ENCODE assay signal across 2 cellular contexts in the genomic region with DNA sequence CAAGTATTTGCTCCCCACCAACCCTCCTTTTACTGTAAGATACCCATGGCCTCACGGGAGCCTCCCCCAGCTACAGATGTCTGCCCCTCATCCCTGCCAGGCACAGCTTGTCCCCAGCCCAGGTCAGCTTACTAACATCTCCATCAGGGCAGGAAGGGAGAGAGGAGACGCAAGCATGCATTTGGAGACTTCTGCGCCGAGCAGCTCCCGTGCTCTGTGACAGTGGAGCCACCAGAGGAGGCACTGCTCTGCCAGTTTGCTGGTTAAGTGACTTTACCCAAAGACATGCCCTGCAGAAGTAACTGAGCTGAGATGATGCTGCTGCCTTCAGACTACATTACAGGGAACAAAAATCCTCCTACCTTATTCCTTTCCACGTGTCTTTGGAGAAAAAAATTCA.
TF ChIP-seq lines count a peak whose summit lies in the region.

No MANE protein-coding gene starts in this region.

TF ChIP-seq in SK-N-SH treated with all-trans-retinoic acid at 6 μM for 48 hours, 23 proteins besides CTCF, POLR2A, EP300 and RAD21 (continued from another document):
- TF ChIP-seq ARNTL (CRISPR knock-in tag; IDR thresholded peaks at IDR 0.05; ENCODE audit: borderline replicate concordance, low read depth) (no peak), ZNF70 (CRISPR knock-in tag; IDR thresholded peaks at IDR 0.05) (no peak)
- TF ChIP-seq, protein P1, sequence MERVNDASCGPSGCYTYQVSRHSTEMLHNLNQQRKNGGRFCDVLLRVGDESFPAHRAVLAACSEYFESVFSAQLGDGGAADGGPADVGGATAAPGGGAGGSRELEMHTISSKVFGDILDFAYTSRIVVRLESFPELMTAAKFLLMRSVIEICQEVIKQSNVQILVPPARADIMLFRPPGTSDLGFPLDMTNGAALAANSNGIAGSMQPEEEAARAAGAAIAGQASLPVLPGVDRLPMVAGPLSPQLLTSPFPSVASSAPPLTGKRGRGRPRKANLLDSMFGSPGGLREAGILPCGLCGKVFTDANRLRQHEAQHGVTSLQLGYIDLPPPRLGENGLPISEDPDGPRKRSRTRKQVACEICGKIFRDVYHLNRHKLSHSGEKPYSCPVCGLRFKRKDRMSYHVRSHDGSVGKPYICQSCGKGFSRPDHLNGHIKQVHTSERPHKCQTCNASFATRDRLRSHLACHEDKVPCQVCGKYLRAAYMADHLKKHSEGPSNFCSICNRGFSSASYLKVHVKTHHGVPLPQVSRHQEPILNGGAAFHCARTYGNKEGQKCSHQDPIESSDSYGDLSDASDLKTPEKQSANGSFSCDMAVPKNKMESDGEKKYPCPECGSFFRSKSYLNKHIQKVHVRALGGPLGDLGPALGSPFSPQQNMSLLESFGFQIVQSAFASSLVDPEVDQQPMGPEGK (CRISPR knock-in tag; IDR thresholded peaks at IDR 0.05; ENCODE audit: borderline replicate concordance), result no peak
- TF ChIP-seq, protein P2, sequence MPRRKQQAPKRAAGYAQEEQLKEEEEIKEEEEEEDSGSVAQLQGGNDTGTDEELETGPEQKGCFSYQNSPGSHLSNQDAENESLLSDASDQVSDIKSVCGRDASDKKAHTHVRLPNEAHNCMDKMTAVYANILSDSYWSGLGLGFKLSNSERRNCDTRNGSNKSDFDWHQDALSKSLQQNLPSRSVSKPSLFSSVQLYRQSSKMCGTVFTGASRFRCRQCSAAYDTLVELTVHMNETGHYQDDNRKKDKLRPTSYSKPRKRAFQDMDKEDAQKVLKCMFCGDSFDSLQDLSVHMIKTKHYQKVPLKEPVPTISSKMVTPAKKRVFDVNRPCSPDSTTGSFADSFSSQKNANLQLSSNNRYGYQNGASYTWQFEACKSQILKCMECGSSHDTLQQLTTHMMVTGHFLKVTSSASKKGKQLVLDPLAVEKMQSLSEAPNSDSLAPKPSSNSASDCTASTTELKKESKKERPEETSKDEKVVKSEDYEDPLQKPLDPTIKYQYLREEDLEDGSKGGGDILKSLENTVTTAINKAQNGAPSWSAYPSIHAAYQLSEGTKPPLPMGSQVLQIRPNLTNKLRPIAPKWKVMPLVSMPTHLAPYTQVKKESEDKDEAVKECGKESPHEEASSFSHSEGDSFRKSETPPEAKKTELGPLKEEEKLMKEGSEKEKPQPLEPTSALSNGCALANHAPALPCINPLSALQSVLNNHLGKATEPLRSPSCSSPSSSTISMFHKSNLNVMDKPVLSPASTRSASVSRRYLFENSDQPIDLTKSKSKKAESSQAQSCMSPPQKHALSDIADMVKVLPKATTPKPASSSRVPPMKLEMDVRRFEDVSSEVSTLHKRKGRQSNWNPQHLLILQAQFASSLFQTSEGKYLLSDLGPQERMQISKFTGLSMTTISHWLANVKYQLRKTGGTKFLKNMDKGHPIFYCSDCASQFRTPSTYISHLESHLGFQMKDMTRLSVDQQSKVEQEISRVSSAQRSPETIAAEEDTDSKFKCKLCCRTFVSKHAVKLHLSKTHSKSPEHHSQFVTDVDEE (CRISPR knock-in tag; IDR thresholded peaks at IDR 0.05), result no peak

TF ChIP-seq in neural cell, 6 proteins besides CTCF, POLR2A, EP300 and RAD21 (continued from another document):
- TF ChIP-seq REST (IDR thresholded peaks at IDR 0.05; ENCODE audit: borderline replicate concordance), result no peak
